35 cellular contexts compared by ENCODE assay signal in the genomic region with DNA sequence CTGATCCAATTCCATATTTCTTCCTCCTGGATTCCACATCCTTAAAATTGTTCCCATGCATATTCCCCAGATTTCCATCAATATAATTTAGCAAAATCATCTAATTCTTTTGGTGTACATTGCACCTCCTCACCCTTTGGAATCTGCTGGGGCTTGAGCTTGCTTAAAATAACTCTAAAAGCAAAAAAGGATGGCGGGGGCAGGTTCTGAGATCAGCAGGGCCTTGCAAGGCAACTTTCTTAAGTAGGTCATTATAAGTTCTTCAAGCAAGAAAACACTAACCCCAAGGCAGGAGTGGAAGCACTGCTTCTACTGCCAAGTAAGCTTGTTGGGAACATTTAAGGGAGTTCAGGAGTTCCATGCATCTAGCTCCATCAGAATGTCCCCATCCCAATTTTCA.
"Had no signal": no experiment of that assay in that cellular context is flagged by ENCODE, and none has a peak within 500 bp of the region (broad histone marks: within the 10 kb centered on the region; RNA-seq: fewer than 3 reads in every experiment).

No MANE protein-coding gene starts in this region.

- H3K27me3 ChIP-seq: MG63 had no signal

- DNase-seq: Karpas-422, Kasumi-1, MG63, MM.1S, MV-4-11, NCI-H1048, NCI-H1092, NCI-H1092 treated with DMSO at 0.1 percent for 48 hours, NCI-H1105, NCI-H1105 treated with DMSO at 0.1 percent for 48 hours, NCI-H1417, NCI-H1417 treated with DMSO at 0.1 percent for 48 hours, NCI-H1436, NCI-H1436 treated with DMSO at 0.1 percent for 48 hours, NCI-H146, NCI-H1694, NCI-H1694 treated with DMSO at 0.1 percent for 48 hours, NCI-H187, NCI-H187 treated with DMSO at 0.1 percent for 48 hours, NCI-H1930, NCI-H2029, NCI-H2029 treated with DMSO at 0.1 percent for 48 hours, NCI-H2081, NCI-H2081 treated with DMSO at 0.1 percent for 48 hours, NCI-H2107, NCI-H2171, NCI-H2171 treated with DMSO at 0.1 percent for 48 hours, NCI-H2227 treated with DMSO at 0.1 percent for 48 hours, NCI-H226, NCI-H345, NCI-H446, NCI-H446 treated with DMSO at 0.1 percent for 48 hours, NCI-H510A, NCI-H510A treated with DMSO at 0.1 percent for 48 hours had no signal

- H3K9me3 ChIP-seq: MG63 had no signal

- H3K36me3 ChIP-seq: MG63 had no signal

- H3K4me3 ChIP-seq: MG63 had no signal

- H3K27ac ChIP-seq: KMS-11 had no signal
